ENCODE assay signal across 8 cellular contexts in the genomic region with DNA sequence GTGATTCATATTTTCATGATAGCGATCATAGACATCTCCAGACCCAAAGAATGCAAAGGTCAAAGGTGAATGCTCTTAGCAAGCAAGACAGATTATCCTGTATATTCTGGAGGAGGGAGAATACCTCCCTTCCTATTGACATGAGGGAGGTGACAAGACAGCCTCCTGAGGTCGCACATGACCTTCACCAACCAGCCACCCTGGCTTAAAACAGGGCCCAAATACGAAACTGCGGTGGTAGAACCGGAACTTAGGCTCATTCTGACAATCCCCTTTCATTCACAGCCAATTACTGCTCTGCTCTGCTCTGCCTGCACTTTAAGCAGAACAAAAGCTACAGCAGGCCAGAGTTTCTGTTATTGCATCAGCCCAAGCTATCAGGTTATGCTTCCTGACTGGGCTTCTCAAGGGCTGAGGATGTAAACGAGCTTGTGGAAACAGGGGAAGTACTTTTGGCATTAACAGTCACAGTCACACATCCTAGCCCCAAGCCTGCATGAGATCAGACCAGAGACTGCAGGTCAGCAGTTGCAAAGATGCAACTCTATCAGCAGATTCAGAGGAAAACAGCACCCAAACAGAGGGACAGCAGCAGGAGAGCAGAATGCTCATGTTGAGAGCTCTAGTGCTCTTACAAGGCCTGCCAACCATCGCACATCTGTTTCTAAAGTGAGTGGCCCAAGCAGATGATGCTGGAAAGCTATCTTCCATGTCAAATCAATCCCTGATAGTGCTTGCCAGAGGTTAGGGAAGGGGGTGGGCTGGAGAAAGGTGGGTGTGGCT.
DNase-seq lines count a peak whose midpoint lies in the region; ATAC-seq lines count a peak whose summit lies in the region.

No MANE protein-coding gene starts in this region.

- in situ Hi-C loops in ACHN (cut with HindIII; ENCODE audit: low pct_ligation_motif_present, low pct_unique_long_range_greater_than_20kb, low sequenced_read_pairs), result no loop called here

- ATAC-seq in HG03045 (IDR thresholded peaks at IDR 0.05; ENCODE audit: unreplicated experiment), result peak; percentile 65
- ATAC-seq in HG02678 (IDR thresholded peaks at IDR 0.05; ENCODE audit: unreplicated experiment), result no peak

- DNase-seq in NCI-H2171 treated with DMSO at 0.1 percent for 48 hours (lab: John Stamatoyannopoulos, UW) (peak; percentile 4), NCI-H2171 (lab: John Stamatoyannopoulos, UW) (no peak), SKM-1 (lab: John Stamatoyannopoulos, UW; ENCODE audit: unreplicated experiment) (peak; percentile 65), globus pallidus (ENCODE audit: low spot score) (peak; percentile 9), ACHN (no peak), DMS114 treated with DMSO at 0.1 percent for 48 hours (lab: John Stamatoyannopoulos, UW; ENCODE audit: unreplicated experiment) (no peak)

Comparison
In these comparisons a context has a peak if more than half of its experiments do, and no peak if none do; other contexts are left out.
1. DNase-seq: peak in NCI-H2171 treated with DMSO at 0.1 percent for 48 hours (single experiment), SKM-1 (single experiment) and globus pallidus (single experiment); none in NCI-H2171 (single experiment), ACHN (single experiment) and DMS114 treated with DMSO at 0.1 percent for 48 hours (single experiment).